In genomic region chr15:51782357-51782896, GRCh38 we compare ENCODE assay signal across 12 cellular contexts. TPM values are rescaled to one million over a fixed set of nuclear protein-coding genes. Genes with fewer than 3 reads are reported as not detected.
DNase-seq lines count a peak whose midpoint lies in the region; ATAC-seq and TF ChIP-seq lines count a peak whose summit lies in the region.
"Had no signal": no experiment of that assay in that cellular context is flagged by ENCODE, and none has a peak within 500 bp of the region (broad histone marks: within the 10 kb centered on the region; RNA-seq: fewer than 3 reads in every experiment).

No MANE protein-coding gene starts in this region.

- no peak overlapping the region for H2AFZ ChIP-seq in GM23338
- H2AFZ ChIP-seq in PC-9 = no peak overlapping the region

- H4K20me1 ChIP-seq in GM23338 (replicated peaks; ENCODE audit: insufficient read depth) = no peaks in the 10 kb centered on the region
- no peaks in the 10 kb centered on the region for H4K20me1 ChIP-seq in PC-9 (ENCODE audit: insufficient read depth)

- H3K27ac ChIP-seq in GM23338 (ENCODE audit: low read depth) = no peak overlapping the region
- H3K27ac ChIP-seq in PC-9 = no peak overlapping the region
- H3K27ac ChIP-seq in body of pancreas = no peak overlapping the region
- H3K27ac ChIP-seq: adrenal gland had no signal

- no TSS peak for BruUV-seq in PC-9 (replicated peaks; lab: Mats Ljungman, UMichigan)

- no peaks in the 10 kb centered on the region for H3K9me3 ChIP-seq in PC-9 (ENCODE audit: insufficient read depth, low read depth)
- no peaks in the 10 kb centered on the region for H3K9me3 ChIP-seq in body of pancreas
- H3K9me3 ChIP-seq: adrenal gland had no signal

- ATAC-seq in GM23338 (peak; percentile 90), GM21381 (IDR thresholded peaks at IDR 0.05; ENCODE audit: unreplicated experiment) (no peak), body of pancreas (no peak)
- ATAC-seq in activated T-cell treated with anti-CD3 and anti-CD28 coated beads, Interleukin-2, amount 50 U/mL, for 72 hours (replicated peaks in 1 of 2) = no peak

- H3F3A ChIP-seq in GM23338 (replicated peaks; ENCODE audit: low read depth) (no peaks in the 10 kb centered on the region), PC-9 (ENCODE audit: insufficient read depth, low read depth) (no peaks in the 10 kb centered on the region)

- H3K9me3 Mint-ChIP-seq in GM23338 = peaks cover 3% of the 10 kb centered on the region; the same call in 2 of the 3 replicates
- H3K9me3 Mint-ChIP-seq in activated T-cell treated with anti-CD3 and anti-CD28 coated beads, Interleukin-2, amount 50 U/mL, for 72 hours = no peaks in the 10 kb centered on the region
- H3K9me3 Mint-ChIP-seq: activated B cell treated with CpG ODN at 0.5 μM for 24 hours had no signal

- DNase-seq in AG04449 (ENCODE audit: low read depth, low spot score) = no peak
- peak; percentile 76 for DNase-seq in GM23338 (ENCODE audit: low spot score)
- DNase-seq in PC-9 = peak; percentile 7 to 52
- DNase-seq in fibroblast of the aortic adventitia (ENCODE audit: low read depth) = peak; percentile 17
- no peak for DNase-seq in DMS79 treated with DMSO at 0.1 percent for 48 hours (lab: John Stamatoyannopoulos, UW)
- DNase-seq in activated T-cell treated with anti-CD3 and anti-CD28 coated beads, Interleukin-2, amount 50 U/mL, for 72 hours = no peak
- no peak for DNase-seq in body of pancreas
- DNase-seq: activated B cell treated with CpG ODN at 0.5 μM for 24 hours, adrenal gland, DMS79 had no signal

- no peak overlapping the region for H3K4me2 ChIP-seq in GM23338
- H3K4me2 ChIP-seq in PC-9 = no peak overlapping the region

- H3K36me3 Mint-ChIP-seq in GM23338 (ENCODE audit: low read depth) = peaks cover 11% of the 10 kb centered on the region
- H3K36me3 Mint-ChIP-seq in activated T-cell treated with anti-CD3 and anti-CD28 coated beads, Interleukin-2, amount 50 U/mL, for 72 hours (ENCODE audit: insufficient read depth in 2 of 2) = peaks cover 0 to 3% of the 10 kb centered on the region in 2 donors

- 82 to 86% methylated on average over 7 of the region's 7 CpGs for WGBS in body of pancreas, 2 donors

- no peak overlapping the region for H3K4me3 Mint-ChIP-seq in GM23338
- H3K4me3 Mint-ChIP-seq in activated T-cell treated with anti-CD3 and anti-CD28 coated beads, Interleukin-2, amount 50 U/mL, for 72 hours = no peak overlapping the region
- H3K4me3 Mint-ChIP-seq: activated B cell treated with CpG ODN at 0.5 μM for 24 hours, nephron had no signal

- no peak overlapping the region for H3K4me3 ChIP-seq in AG04449 (ENCODE audit: low read depth, low read length)
- H3K4me3 ChIP-seq in GM23338 = no peak overlapping the region
- H3K4me3 ChIP-seq in PC-9 = no peak overlapping the region
- H3K4me3 ChIP-seq in fibroblast of the aortic adventitia (ENCODE audit: low read depth, low read length) = no peak overlapping the region
- H3K4me3 ChIP-seq in body of pancreas = no peak overlapping the region
- H3K4me3 ChIP-seq: adrenal gland had no signal

- H3K36me3 ChIP-seq in GM23338 (ENCODE audit: insufficient read depth) = no peaks in the 10 kb centered on the region
- H3K36me3 ChIP-seq in PC-9 (ENCODE audit: low read depth) = no peaks in the 10 kb centered on the region
- no peaks in the 10 kb centered on the region for H3K36me3 ChIP-seq in body of pancreas (replicated peaks in 1 of 2; ENCODE audit: insufficient read depth in 1 of 2, low read depth in 2 of 2)

- TF ChIP-seq CTCF in AG04449 (IDR thresholded peaks at IDR 0.05; ENCODE audit: insufficient read depth, low read length, missing control alignments) = peak; percentile 3
- TF ChIP-seq CTCF in GM23338 (conservative IDR thresholded peaks at IDR 0.05; ENCODE audit: low read depth in 2 of 2) = peak; percentile 82 to 91
- TF ChIP-seq CTCF in PC-9 (conservative IDR thresholded peaks at IDR 0.05) = peak; percentile 66
- peak; percentile 13 for TF ChIP-seq CTCF in fibroblast of the aortic adventitia (IDR thresholded peaks at IDR 0.05; ENCODE audit: insufficient read depth, low read length)
- peak in 3 of 7 experiments; percentile 9 to 16 (median 13) for TF ChIP-seq CTCF in body of pancreas (IDR thresholded peaks at IDR 0.05)

- H3K27me3 ChIP-seq in GM23338 (ENCODE audit: insufficient read depth) (no peaks in the 10 kb centered on the region), PC-9 (ENCODE audit: insufficient read depth, low read depth) (no peaks in the 10 kb centered on the region), body of pancreas (no peaks in the 10 kb centered on the region)
- H3K27me3 ChIP-seq: adrenal gland had no signal

- no peak overlapping the region for H3K27ac Mint-ChIP-seq in GM23338
- no peak overlapping the region for H3K27ac Mint-ChIP-seq in activated T-cell treated with anti-CD3 and anti-CD28 coated beads, Interleukin-2, amount 50 U/mL, for 72 hours
- H3K27ac Mint-ChIP-seq: activated B cell treated with CpG ODN at 0.5 μM for 24 hours, nephron had no signal

- TF ChIP-seq POLR2A in body of pancreas (IDR thresholded peaks at IDR 0.05) = no peak

- CTCF ChIA-PET in AG04449 (lab: Yijun Ruan, JAX) = interaction anchor here (0.7 to 4.0 kb wide), 2 partner anchors 132 to 298 kb away, joined by 3 to 18 read pairs; no protein-coding TSS in a partner anchor
- CTCF ChIA-PET in PC-9 (lab: Charles Lee) = no interaction called here

- H3K4me1 ChIP-seq in GM23338 (ENCODE audit: insufficient read depth) (no peaks in the 10 kb centered on the region; the same call in 1 of the 2 replicates), PC-9 (replicated peaks; ENCODE audit: insufficient read depth) (peaks cover 17% of the 10 kb centered on the region), body of pancreas (no peaks in the 10 kb centered on the region)
- H3K4me1 ChIP-seq: adrenal gland had no signal

- intact Hi-C loops in PC-9 (cut with micrococcal nuclease; ENCODE audit: unreplicated experiment) = loop anchor here (1.0 to 10.0 kb wide), 4 partner anchors 125 to 952 kb away; no protein-coding TSS in a partner anchor
- intact Hi-C loops in body of pancreas (cut with DNase I) = no loop called here

- H3K9me2 ChIP-seq in GM23338 (ENCODE audit: insufficient read depth) = no peaks in the 10 kb centered on the region
- H3K9me2 ChIP-seq in PC-9 (ENCODE audit: insufficient read depth) = no peaks in the 10 kb centered on the region

- POLR2A ChIA-PET in AG04449 (lab: Yijun Ruan, JAX) (no interaction called here), PC-9 (lab: Charles Lee; ENCODE audit: unreplicated experiment) (no interaction called here)

- H3K79me2 ChIP-seq in GM23338 (replicated peaks; ENCODE audit: insufficient read depth) = no peaks in the 10 kb centered on the region
- no peaks in the 10 kb centered on the region for H3K79me2 ChIP-seq in PC-9 (ENCODE audit: low read depth)

- H3K4me1 Mint-ChIP-seq in GM23338 = peaks cover 6% of the 10 kb centered on the region; the same call in 1 of the 3 replicates
- no peaks in the 10 kb centered on the region for H3K4me1 Mint-ChIP-seq in activated T-cell treated with anti-CD3 and anti-CD28 coated beads, Interleukin-2, amount 50 U/mL, for 72 hours (ENCODE audit: low read depth)
- H3K4me1 Mint-ChIP-seq: nephron had no signal

- no peaks in the 10 kb centered on the region for H3K27me3 Mint-ChIP-seq in GM23338 (ENCODE audit: insufficient read depth, low read depth, poor library complexity)
- H3K27me3 Mint-ChIP-seq in activated T-cell treated with anti-CD3 and anti-CD28 coated beads, Interleukin-2, amount 50 U/mL, for 72 hours (ENCODE audit: low read depth) = no peaks in the 10 kb centered on the region
- H3K27me3 Mint-ChIP-seq: activated B cell treated with CpG ODN at 0.5 μM for 24 hours had no signal

TF ChIP-seq in GM23338, 12 proteins besides CTCF, POLR2A, EP300 and RAD21 (continues in another document):
- TF ChIP-seq ZNF114 (CRISPR knock-in tag; IDR thresholded peaks at IDR 0.05) = no peak
- no peak for TF ChIP-seq ETS1 (IDR thresholded peaks at IDR 0.05)
- TF ChIP-seq EZH2 (IDR thresholded peaks at IDR 0.05; ENCODE audit: low read depth, unreplicated experiment) = no peak
- no peak for TF ChIP-seq STAT1 (IDR thresholded peaks at IDR 0.05; ENCODE audit: unreplicated experiment)
- TF ChIP-seq NANOG (IDR thresholded peaks at IDR 0.05; ENCODE audit: borderline replicate concordance) = no peak
- no peak for TF ChIP-seq CREB1 (CRISPR knock-in tag; IDR thresholded peaks at IDR 0.05; ENCODE audit: low read depth)
- TF ChIP-seq ZNF331 (CRISPR knock-in tag; IDR thresholded peaks at IDR 0.05; ENCODE audit: low read depth) = no peak

RNA-seq across cellular contexts. Expression of gene TMOD2, which starts 31.0 kb away (rescaled TPM):
- 5.9 and 7.4 TPM in 2 replicates for total RNA-seq in GM23338 (2014; rRNA removed; shearing (Covaris generic))
- 2.8 and 3.0 TPM in 2 replicates for polyA plus RNA-seq in GM23338 (2016; fragmentation: Nextera tagmentation; extraction: Ambion mirVana)
- total RNA-seq in PC-9 (2021) (2.7 and 4.2 TPM in 2 replicates), fibroblast of the aortic adventitia (ENCODE audit: low replicate concordance) (11.2 and 18.9 TPM in 2 replicates), body of pancreas (1 to 10 TPM; 6.5 to 7.3 TPM)
- total RNA-seq in activated T-cell treated with anti-CD3 and anti-CD28 coated beads, Interleukin-2, amount 50 U/mL, for 72 hours = 1 to 10 TPM; 5.1 to 7.3 TPM

RNA-seq across cellular contexts. Expression of gene LYSMD2, which starts 45.0 kb away (rescaled TPM):
- 5.4 and 7.2 TPM in 2 replicates for total RNA-seq in GM23338 (2014; rRNA removed; shearing (Covaris generic))
- polyA plus RNA-seq in GM23338 (2016; fragmentation: Nextera tagmentation; extraction: Ambion mirVana) = 5.1 and 5.9 TPM in 2 replicates
- total RNA-seq in PC-9 (2021) (9.7 and 11.1 TPM in 2 replicates), fibroblast of the aortic adventitia (ENCODE audit: low replicate concordance) (3.1 and 7.6 TPM in 2 replicates), body of pancreas (10 to 100 TPM in 1 of 2 donors, 1 to 10 TPM in 1; 8.0 to 20.1 TPM)
- total RNA-seq in activated T-cell treated with anti-CD3 and anti-CD28 coated beads, Interleukin-2, amount 50 U/mL, for 72 hours = 10 to 100 TPM; 22.8 to 23.1 TPM

RNA-seq across cellular contexts. Expression of gene TMOD3, which starts 47.0 kb away (rescaled TPM):
- 22.1 and 26.1 TPM in 2 replicates for total RNA-seq in GM23338 (2014; rRNA removed; shearing (Covaris generic))
- 23.4 and 29.9 TPM in 2 replicates for polyA plus RNA-seq in GM23338 (2016; fragmentation: Nextera tagmentation; extraction: Ambion mirVana)
- 94.9 and 125 TPM in 2 replicates for total RNA-seq in PC-9 (2021)
- 21.3 and 53.0 TPM in 2 replicates for total RNA-seq in fibroblast of the aortic adventitia (ENCODE audit: low replicate concordance)
- 10 to 100 TPM; 48.6 to 55.1 TPM for total RNA-seq in activated T-cell treated with anti-CD3 and anti-CD28 coated beads, Interleukin-2, amount 50 U/mL, for 72 hours
- total RNA-seq in body of pancreas = 10 to 100 TPM in 1 of 2 donors, 1 to 10 TPM in 1; 9.2 to 11.2 TPM

Comparison
In these comparisons a context has a peak if more than half of its experiments do, and no peak if none do; other contexts are left out.
1. DNase-seq: peak in GM23338 (single experiment), PC-9 (2 of 2) and fibroblast of the aortic adventitia (single experiment); none in AG04449 (single experiment), DMS79 treated with DMSO at 0.1 percent for 48 hours (single experiment), activated T-cell treated with anti-CD3 and anti-CD28 coated beads, Interleukin-2, amount 50 U/mL, for 72 hours (0 of 2) and body of pancreas (0 of 4).